In the genomic region with DNA sequence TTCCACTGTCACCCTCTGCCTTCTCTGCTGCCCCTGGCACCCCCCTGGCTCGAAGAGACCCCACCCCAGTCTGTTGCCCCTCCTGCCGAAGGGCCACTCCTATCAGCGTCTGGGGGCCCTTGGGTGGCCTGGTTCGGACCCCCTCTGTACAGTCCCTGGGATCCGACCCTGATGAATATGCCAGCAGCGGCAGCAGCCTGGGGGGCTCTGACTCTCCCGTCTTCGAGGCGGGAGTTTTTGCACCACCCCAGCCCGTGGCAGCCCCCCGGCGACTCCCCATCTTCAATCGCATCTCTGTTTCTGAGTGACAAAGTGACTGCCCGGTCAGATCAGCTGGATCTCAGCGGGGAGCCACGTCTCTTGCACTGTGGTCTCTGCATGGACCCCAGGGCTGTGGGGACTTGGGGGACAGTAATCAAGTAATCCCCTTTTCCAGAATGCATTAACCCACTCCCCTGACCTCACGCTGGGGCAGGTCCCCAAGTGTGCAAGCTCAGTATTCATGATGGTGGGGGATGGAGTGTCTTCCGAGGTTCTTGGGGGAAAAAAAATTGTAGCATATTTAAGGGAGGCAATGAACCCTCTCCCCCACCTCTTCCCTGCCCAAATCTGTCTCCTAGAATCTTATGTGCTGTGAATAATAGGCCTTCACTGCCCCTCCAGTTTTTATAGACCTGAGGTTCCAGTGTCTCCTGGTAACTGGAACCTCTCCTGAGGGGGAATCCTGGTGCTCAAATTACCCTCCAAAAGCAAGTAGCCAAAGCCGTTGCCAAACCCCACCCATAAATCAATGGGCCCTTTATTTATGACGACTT, we compare ENCODE assay signal across 8 cellular contexts. TPM values are rescaled to one million over a fixed set of nuclear protein-coding genes. Genes with fewer than 3 reads are reported as not detected.
DNase-seq lines count a peak whose midpoint lies in the region; ATAC-seq and TF ChIP-seq lines count a peak whose summit lies in the region.

No MANE protein-coding gene starts in this region.

- H3K27ac ChIP-seq in angular gyrus (ENCODE audit: low read depth, low read length) (peak overlapping the region; percentile 94), layer of hippocampus (ENCODE audit: low read depth, low read length) (peak overlapping the region; percentile 91), thymus (ENCODE audit: low read depth) (peak overlapping the region; percentile 100)

- H3K27me3 ChIP-seq in layer of hippocampus (ENCODE audit: control insufficient read depth, insufficient read depth, low read length), result no peaks in the 10 kb centered on the region
- no peaks in the 10 kb centered on the region for H3K27me3 ChIP-seq in thymus (ENCODE audit: control insufficient read depth, insufficient read depth)

- H3K9me3 ChIP-seq in thymus (ENCODE audit: control insufficient read depth), result no peaks in the 10 kb centered on the region

- DNase-seq in NCI-H2171 (lab: John Stamatoyannopoulos, UW) (peak; percentile 24), HK-2 (ENCODE audit: unreplicated experiment) (no peak), putamen (ENCODE audit: low spot score) (no peak)

- WGBS in thymus, result 75% methylated on average over 20 of the region's 20 CpGs

- H3K4me1 ChIP-seq in thymus (ENCODE audit: control insufficient read depth, insufficient read depth, low read length), result peaks cover 31% of the 10 kb centered on the region

- H3K4me3 ChIP-seq in GM12875 (ENCODE audit: low read depth, low read length), result peak overlapping the region; percentile 95
- H3K4me3 ChIP-seq in thymus (ENCODE audit: low read length), result peak overlapping the region; percentile 99

- no peak for ATAC-seq in GM18858 (IDR thresholded peaks at IDR 0.05; ENCODE audit: unreplicated experiment)

- peaks cover 15% of the 10 kb centered on the region for H3K36me3 ChIP-seq in thymus (ENCODE audit: control insufficient read depth, insufficient read depth)

- TF ChIP-seq CTCF in GM12875 (IDR thresholded peaks at IDR 0.05; ENCODE audit: borderline replicate concordance, insufficient read depth, low read depth, low read length), result no peak

RNA-seq across cellular contexts. Expression of a gene that starts 2.0 kb away (rescaled TPM):
- 250 TPM for polyA plus RNA-seq in thymus

RNA-seq across cellular contexts. Expression of a gene that starts 3.9 kb away (rescaled TPM):
- polyA plus RNA-seq in thymus, result 30.8 TPM

RNA-seq across cellular contexts. Expression of a gene that starts 17.4 kb away (rescaled TPM):
- polyA plus RNA-seq in thymus, result 27.8 TPM

RNA-seq across cellular contexts. Expression of a gene that starts 17.7 kb away (rescaled TPM):
- 40.1 TPM for polyA plus RNA-seq in thymus

RNA-seq across cellular contexts. Expression of a gene that starts 27.1 kb away (rescaled TPM):
- polyA plus RNA-seq in thymus, result 3,143 TPM
